Comparison of ENCODE assay signal across 33 cellular contexts in genomic region chrX:30668581-30668980, GRCh38.
"Had no signal": no experiment of that assay in that cellular context is flagged by ENCODE, and none has a peak within 500 bp of the region (broad histone marks: within the 10 kb centered on the region; RNA-seq: fewer than 3 reads in every experiment).

No MANE protein-coding gene starts in this region.

- H3K27me3 Mint-ChIP-seq: activated CD4-positive, alpha-beta memory T cell treated with anti-CD3 and anti-CD28 coated beads, Interleukin-2, amount 10 ng/mL, durations not matched to agents 7 days and 5 days; activated CD4-positive, alpha-beta T cell treated with anti-CD3 and anti-CD28 coated beads, Interleukin-2, amount 10 ng/mL, durations not matched to agents 24 days and 14 days; activated naive CD4-positive, alpha-beta T cell treated with anti-CD3 and anti-CD28 coated beads, Interleukin-2, amount 50 U/mL, for 24 hours; activated T-helper 17 cell treated with anti-CD3 and anti-CD28 coated beads, Interleukin-2, amount 50 U/mL, for 72 hours; T-cell; T-helper 17 cell had no signal

- H3K4me1 ChIP-seq: adrenal gland, body of pancreas, breast epithelium had no signal

- H2AFZ ChIP-seq: PC-9 had no signal

- H3K4me2 ChIP-seq: PC-9 had no signal

- DNase-seq: activated CD4-positive, alpha-beta memory T cell treated with anti-CD3 and anti-CD28 coated beads, Interleukin-2, amount 10 ng/mL, durations not matched to agents 7 days and 5 days; activated CD4-positive, alpha-beta T cell treated with anti-CD3 and anti-CD28 coated beads for 1 hour; activated CD4-positive, alpha-beta T cell treated with anti-CD3 and anti-CD28 coated beads, Interleukin-2, amount 10 ng/mL, durations not matched to agents 24 days and 14 days; activated CD4-positive, CD25-positive, alpha-beta regulatory T cell; activated effector memory CD4-positive, alpha-beta T cell treated with anti-CD3 and anti-CD28 coated beads, Interleukin-2, amount 50 U/mL, for 16 hours; activated naive CD4-positive, alpha-beta T cell; activated T-cell treated with anti-CD3 and anti-CD28 coated beads, Interleukin-2, amount 50 U/mL, for 4 hours; adrenal gland; body of pancreas; NCI-H1092 treated with DMSO at 0.1 percent for 48 hours; NCI-H1417; NCI-H146; NCI-H187; NCI-H2029 treated with DMSO at 0.1 percent for 48 hours; NCI-H2107; NCI-H2171; NCI-H510A; NCI-H526; NCI-H748 treated with DMSO at 0.1 percent for 48 hours; PC-9; SIG-M5; T-cell; T-helper 17 cell; T1000; WERI-Rb-1 had no signal

- H3K9me3 Mint-ChIP-seq: activated CD4-positive, alpha-beta memory T cell treated with anti-CD3 and anti-CD28 coated beads, Interleukin-2, amount 10 ng/mL, durations not matched to agents 7 days and 5 days; activated naive CD4-positive, alpha-beta T cell treated with anti-CD3 and anti-CD28 coated beads, Interleukin-2, amount 50 U/mL, for 24 hours; activated T-cell treated with anti-CD3 and anti-CD28 coated beads, Interleukin-2, amount 50 U/mL, for 4 hours; activated T-helper 17 cell treated with anti-CD3 and anti-CD28 coated beads, Interleukin-2, amount 50 U/mL, for 72 hours; T-cell had no signal

- H3K27me3 ChIP-seq: adrenal gland, body of pancreas, breast epithelium had no signal

- H3K27ac ChIP-seq: adrenal gland, body of pancreas, breast epithelium, PC-9, RWPE1, WERI-Rb-1 had no signal

- H3K4me3 ChIP-seq: adrenal gland, body of pancreas, breast epithelium, PC-9 had no signal

- ATAC-seq: activated T-cell treated with anti-CD3 and anti-CD28 coated beads, Interleukin-2, amount 50 U/mL, for 4 hours; activated T-helper 17 cell treated with anti-CD3 and anti-CD28 coated beads, Interleukin-2, amount 50 U/mL, for 72 hours; body of pancreas; Right ventricle myocardium inferior; SK-N-SH treated with all-trans-retinoic acid at 6 μM for 48 hours; T-cell; T-helper 17 cell had no signal

- H3K9me3 ChIP-seq: adrenal gland, body of pancreas, breast epithelium had no signal

- H3K36me3 ChIP-seq: adrenal gland, breast epithelium, WERI-Rb-1 had no signal

- H3K27ac Mint-ChIP-seq: activated CD4-positive, alpha-beta memory T cell treated with anti-CD3 and anti-CD28 coated beads, Interleukin-2, amount 10 ng/mL, durations not matched to agents 7 days and 5 days; activated CD4-positive, alpha-beta T cell treated with anti-CD3 and anti-CD28 coated beads, Interleukin-2, amount 10 ng/mL, durations not matched to agents 24 days and 14 days; activated naive CD4-positive, alpha-beta T cell treated with anti-CD3 and anti-CD28 coated beads, Interleukin-2, amount 50 U/mL, for 24 hours; activated T-helper 17 cell treated with anti-CD3 and anti-CD28 coated beads, Interleukin-2, amount 50 U/mL, for 72 hours; T-cell; T-helper 17 cell had no signal

- FAIRE-seq: astrocyte, RCC 7860 had no signal

- H3K4me1 Mint-ChIP-seq: activated naive CD4-positive, alpha-beta T cell treated with anti-CD3 and anti-CD28 coated beads, Interleukin-2, amount 50 U/mL, for 24 hours; activated T-helper 17 cell treated with anti-CD3 and anti-CD28 coated beads, Interleukin-2, amount 50 U/mL, for 72 hours; T-cell; T-helper 17 cell had no signal

- H3K4me3 Mint-ChIP-seq: activated CD4-positive, alpha-beta memory T cell treated with anti-CD3 and anti-CD28 coated beads, Interleukin-2, amount 10 ng/mL, durations not matched to agents 7 days and 5 days; activated CD4-positive, alpha-beta T cell treated with anti-CD3 and anti-CD28 coated beads, Interleukin-2, amount 10 ng/mL, durations not matched to agents 24 days and 14 days; activated naive CD4-positive, alpha-beta T cell treated with anti-CD3 and anti-CD28 coated beads, Interleukin-2, amount 50 U/mL, for 24 hours; activated T-cell treated with anti-CD3 and anti-CD28 coated beads, Interleukin-2, amount 50 U/mL, for 4 hours; activated T-helper 17 cell treated with anti-CD3 and anti-CD28 coated beads, Interleukin-2, amount 50 U/mL, for 72 hours; T-cell; T-helper 17 cell had no signal
